In the genomic region with DNA sequence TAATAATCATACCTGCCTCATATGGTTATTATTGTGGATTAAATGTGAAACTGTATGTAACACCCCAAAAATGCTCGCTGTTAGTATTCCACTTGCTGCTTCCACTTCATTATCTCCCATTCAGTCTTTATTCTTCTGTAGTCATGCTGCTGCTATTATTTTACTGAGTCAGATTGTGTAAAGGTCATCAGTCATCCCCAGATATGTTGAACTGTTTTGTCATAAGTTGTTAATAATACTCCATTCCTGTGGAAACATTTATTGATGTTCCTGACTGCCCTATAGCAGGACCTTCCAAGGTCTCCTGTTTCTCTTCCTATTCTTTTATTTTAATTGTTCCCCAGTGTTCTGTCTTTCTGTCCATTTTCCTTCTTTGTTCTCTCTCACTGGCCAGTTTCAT, we compare ENCODE assay signal across 17 cellular contexts.
A peak's percentile ranks its signal among the peaks of the same experiment; 100 is the strongest.
DNase-seq lines count a peak whose midpoint lies in the region.
"Had no signal": no experiment of that assay in that cellular context is flagged by ENCODE, and none has a peak within 500 bp of the region (broad histone marks: within the 10 kb centered on the region; RNA-seq: fewer than 3 reads in every experiment).

No MANE protein-coding gene starts in this region.

- DNase-seq in amniotic epithelial cell (ENCODE audit: low read depth) = peak; percentile 9
- DNase-seq in dermis microvascular lymphatic vessel endothelial cell (ENCODE audit: low read depth in 2 of 2) = peak; percentile 40 to 84
- peak; percentile 14 for DNase-seq in kidney glomerular epithelial cell (lab: John Stamatoyannopoulos, UW)
- no peak for DNase-seq in NCI-H187 treated with DMSO at 0.1 percent for 48 hours (lab: John Stamatoyannopoulos, UW)
- DNase-seq in T-helper 1 cell = no peak
- DNase-seq in DMS 273 (lab: John Stamatoyannopoulos, UW; ENCODE audit: unreplicated experiment) = no peak
- DNase-seq in middle frontal gyrus (ENCODE audit: extremely low spot score, low spot score) = no peak
- DNase-seq: 8988T; ACHN; AML-193; BE2C; CD4-positive, alpha-beta T cell; CD8-positive, alpha-beta memory T cell; DMS53; DMS79 treated with DMSO at 0.1 percent for 48 hours; GF-D8; GOT3 had no signal

Comparison
In these comparisons a context has a peak if more than half of its experiments do, and no peak if none do; other contexts are left out.
1. DNase-seq: peak in amniotic epithelial cell (single experiment), dermis microvascular lymphatic vessel endothelial cell (2 of 2) and kidney glomerular epithelial cell (single experiment); none in NCI-H187 treated with DMSO at 0.1 percent for 48 hours (single experiment), T-helper 1 cell (0 of 5), DMS 273 (single experiment) and middle frontal gyrus (single experiment).